24 cellular contexts compared by ENCODE assay signal in genomic region chr17:15036238-15036637, GRCh38.
"Had no signal": no experiment of that assay in that cellular context is flagged by ENCODE, and none has a peak within 500 bp of the region (broad histone marks: within the 10 kb centered on the region; RNA-seq: fewer than 3 reads in every experiment).

No MANE protein-coding gene starts in this region.

- H3K36me3 ChIP-seq: ascending aorta, Peyer's patch, SJSA1 had no signal

- H3K27me3 ChIP-seq: ascending aorta, body of pancreas, Peyer's patch, SJSA1 had no signal

- H3K4me1 Mint-ChIP-seq: activated CD4-positive, alpha-beta T cell treated with anti-CD3 and anti-CD28 coated beads, Interleukin-2, amount 10 ng/mL, durations not matched to agents 7 days and 5 days; activated naive CD8-positive, alpha-beta T cell treated with anti-CD3 and anti-CD28 coated beads, Interleukin-2, amount 50 U/mL, for 24 hours; central memory CD8-positive, alpha-beta T cell had no signal

- H3K4me3 Mint-ChIP-seq: activated CD4-positive, alpha-beta memory T cell treated with anti-CD3 and anti-CD28 coated beads for 36 hours; activated CD4-positive, alpha-beta T cell treated with anti-CD3 and anti-CD28 coated beads, Interleukin-2, amount 10 ng/mL, durations not matched to agents 7 days and 5 days; activated naive CD8-positive, alpha-beta T cell treated with anti-CD3 and anti-CD28 coated beads, Interleukin-2, amount 50 U/mL, for 24 hours; activated T-cell treated with anti-CD3 and anti-CD28 coated beads, Interleukin-2, amount 50 U/mL, for 4 hours; central memory CD8-positive, alpha-beta T cell; T-helper 1 cell treated with Interleukin-12 subunit alpha and Interleukin-12 subunit beta and Interleukin-4 antibody, amounts not matched to agents 30 μg/mL and 1 μg/mL, for 36 hours had no signal

- H3K27me3 Mint-ChIP-seq: activated CD4-positive, alpha-beta T cell treated with anti-CD3 and anti-CD28 coated beads, Interleukin-2, amount 10 ng/mL, durations not matched to agents 7 days and 5 days had no signal

- H3K9me3 Mint-ChIP-seq: activated CD4-positive, alpha-beta memory T cell treated with anti-CD3 and anti-CD28 coated beads for 36 hours; activated CD4-positive, alpha-beta T cell treated with anti-CD3 and anti-CD28 coated beads, Interleukin-2, amount 10 ng/mL, durations not matched to agents 7 days and 5 days; activated naive CD4-positive, alpha-beta T cell treated with anti-CD3 and anti-CD28 coated beads, Interleukin-2, amount 50 U/mL, for 72 hours; activated naive CD8-positive, alpha-beta T cell treated with anti-CD3 and anti-CD28 coated beads, Interleukin-2, amount 50 U/mL, for 24 hours; activated T-cell treated with anti-CD3 and anti-CD28 coated beads, Interleukin-2, amount 50 U/mL, for 4 hours; central memory CD8-positive, alpha-beta T cell; T-helper 1 cell treated with Interleukin-12 subunit alpha and Interleukin-12 subunit beta and Interleukin-4 antibody, amounts not matched to agents 30 μg/mL and 1 μg/mL, for 36 hours had no signal

- H3K4me1 ChIP-seq: ascending aorta, body of pancreas, Peyer's patch had no signal

- H3K27ac ChIP-seq: ascending aorta, body of pancreas, Peyer's patch, SJSA1 had no signal

- ATAC-seq: activated naive CD4-positive, alpha-beta T cell treated with anti-CD3 and anti-CD28 coated beads, Interleukin-2, amount 50 U/mL, for 72 hours; activated naive CD8-positive, alpha-beta T cell treated with anti-CD3 and anti-CD28 coated beads, Interleukin-2, amount 50 U/mL, for 24 hours; activated T-cell treated with anti-CD3 and anti-CD28 coated beads, Interleukin-2, amount 50 U/mL, for 4 hours; body of pancreas had no signal

- H3K36me3 Mint-ChIP-seq: activated CD4-positive, alpha-beta memory T cell treated with anti-CD3 and anti-CD28 coated beads for 36 hours; activated naive CD4-positive, alpha-beta T cell treated with anti-CD3 and anti-CD28 coated beads, Interleukin-2, amount 50 U/mL, for 72 hours had no signal

- H3K27ac Mint-ChIP-seq: activated CD4-positive, alpha-beta memory T cell treated with anti-CD3 and anti-CD28 coated beads for 36 hours; activated CD4-positive, alpha-beta T cell treated with anti-CD3 and anti-CD28 coated beads, Interleukin-2, amount 10 ng/mL, durations not matched to agents 7 days and 5 days; activated naive CD4-positive, alpha-beta T cell treated with anti-CD3 and anti-CD28 coated beads, Interleukin-2, amount 50 U/mL, for 72 hours; activated naive CD8-positive, alpha-beta T cell treated with anti-CD3 and anti-CD28 coated beads, Interleukin-2, amount 50 U/mL, for 24 hours; T-helper 1 cell treated with Interleukin-12 subunit alpha and Interleukin-12 subunit beta and Interleukin-4 antibody, amounts not matched to agents 30 μg/mL and 1 μg/mL, for 36 hours had no signal

- H3K4me3 ChIP-seq: ascending aorta, body of pancreas, Peyer's patch, SJSA1 had no signal

- H3K9me3 ChIP-seq: ascending aorta, body of pancreas, Peyer's patch, SJSA1 had no signal

- DNase-seq: activated CD4-positive, alpha-beta memory T cell treated with anti-CD3 and anti-CD28 coated beads for 36 hours; activated CD4-positive, alpha-beta T cell treated with anti-CD3 and anti-CD28 coated beads, Interleukin-2, amount 10 ng/mL, durations not matched to agents 7 days and 5 days; activated CD4-positive, CD25-positive, alpha-beta regulatory T cell treated with anti-CD3 and anti-CD28 coated beads, Interleukin-2, amount 50 U/mL, for 72 hours; activated CD8-positive, alpha-beta memory T cell treated with anti-CD3 and anti-CD28 coated beads for 24 hours; activated effector memory CD4-positive, alpha-beta T cell treated with anti-CD3 and anti-CD28 coated beads, Interleukin-2, amount 50 U/mL, for 16 hours; activated naive CD4-positive, alpha-beta T cell treated with Interleukin-2 at 50 U/mL for 16 hours; activated naive CD8-positive, alpha-beta T cell treated with anti-CD3 and anti-CD28 coated beads, Interleukin-2, amount 50 U/mL, for 24 hours; activated T-cell treated with anti-CD3 and anti-CD28 coated beads, Interleukin-2, amount 50 U/mL, for 4 hours; amniotic stem cell; body of pancreas; NCI-H1092; NCI-H1417 treated with DMSO at 0.1 percent for 48 hours; NCI-H1694; NCI-H2029; NCI-H510A treated with DMSO at 0.1 percent for 48 hours; NCI-H69; NK-92 treated with Interleukin-12 subunit alpha and Interleukin-12 subunit beta, amount 100 ng/mL, for 24 hours; Peyer's patch; SHP77 had no signal
